27 cellular contexts compared by ENCODE assay signal in the genomic region with DNA sequence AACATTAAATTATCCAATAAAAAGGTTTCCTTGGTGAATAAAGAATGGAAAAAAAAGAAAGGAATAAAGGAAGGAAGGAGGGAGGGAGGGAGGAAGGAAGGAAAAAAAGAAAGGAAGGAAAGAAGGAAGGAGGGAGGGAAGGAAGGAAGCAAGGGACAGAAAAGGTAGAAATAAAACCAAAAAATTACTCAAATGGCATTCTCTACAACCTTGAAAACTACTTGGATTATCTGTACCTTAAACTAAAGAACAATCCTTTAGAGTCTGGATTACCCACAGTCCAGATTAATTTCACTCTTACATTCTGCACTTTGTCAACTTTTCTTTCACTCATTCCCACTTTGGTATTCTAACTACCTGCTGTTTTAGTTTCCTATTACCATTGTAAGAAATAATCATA.
"Had no signal": no experiment of that assay in that cellular context is flagged by ENCODE, and none has a peak within 500 bp of the region (broad histone marks: within the 10 kb centered on the region; RNA-seq: fewer than 3 reads in every experiment).

No MANE protein-coding gene starts in this region.

- H3K36me3 ChIP-seq: stomach, suprapubic skin, thoracic aorta, thyroid gland, tibial artery, tibial nerve, transverse colon, upper lobe of left lung, upper lobe of right lung, uterus, vagina had no signal

- H3K4me3 ChIP-seq: stomach, suprapubic skin, testis, thoracic aorta, thyroid gland, tibial artery, tibial nerve, transverse colon, upper lobe of left lung, upper lobe of right lung, uterus, vagina had no signal

- H3K27ac ChIP-seq: stomach, suprapubic skin, testis, thoracic aorta, thyroid gland, tibial artery, tibial nerve, transverse colon, upper lobe of left lung, upper lobe of right lung, uterus, vagina had no signal

- ATAC-seq: stimulated activated effector memory CD8-positive, alpha-beta T cell treated with anti-CD3 and anti-CD28 coated beads, Interleukin-12 subunit alpha, Interleukin-12 subunit beta, amount 100 ng/mL, for 72 hours; stimulated activated memory B cell treated with anti-CD40 and anti-IgM and Interleukin-4, amounts not matched to agents 10 μg/mL and 1 μg/mL and 100 μg/mL, for 72 hours; stimulated activated naive B cell treated with anti-CD40 and anti-IgM and Interleukin-4, amounts not matched to agents 10 μg/mL and 1 μg/mL and 100 μg/mL, for 72 hours; stimulated activated naive CD8-positive, alpha-beta T cell treated with anti-CD3 and anti-CD28 coated beads, Interleukin-15, amount 100 ng/mL, for 72 hours; stimulated activated naive CD8-positive, alpha-beta T cell treated with anti-CD3 and anti-CD28 coated beads, Interleukin-15, Interleukin-2, amounts not matched to agents 100 U/mL and 50 U/mL, for 24 hours; upper lobe of right lung had no signal

- H3K4me1 ChIP-seq: stomach, suprapubic skin, testis, thyroid gland, tibial artery, tibial nerve, transverse colon, upper lobe of left lung, upper lobe of right lung, uterus, vagina had no signal

- H3K27me3 ChIP-seq: stomach, suprapubic skin, testis, thyroid gland, tibial artery, tibial nerve, transverse colon, upper lobe of left lung, upper lobe of right lung, uterus, vagina had no signal

- H3K9me3 ChIP-seq: stomach, suprapubic skin, testis, thoracic aorta, thyroid gland, tibial artery, tibial nerve, upper lobe of left lung, upper lobe of right lung, vagina had no signal

- DNase-seq: stimulated activated CD4-positive, alpha-beta T cell treated with anti-CD3 and anti-CD28 coated beads, Interleukin-2, amount 100 ng/mL, for 48 hours; stimulated activated CD4-positive, alpha-beta T cell treated with anti-CD3 and anti-CD28 coated beads, Interleukin-4, amount 100 ng/mL, for 1 hour; stimulated activated CD4-positive, alpha-beta T cell treated with anti-CD3 and anti-CD28 coated beads, Interleukin-4, amount 100 ng/mL, for 24 hours; stimulated activated CD4-positive, alpha-beta T cell treated with anti-CD3 and anti-CD28 coated beads, Interleukin-4, amount 100 ng/mL, for 4 hours; stimulated activated CD8-positive, alpha-beta memory T cell treated with anti-CD3 and anti-CD28 coated beads, Interleukin-4, amount 100 ng/mL, for 48 hours; stimulated activated naive B cell treated with anti-CD40 and anti-IgM and Interleukin-4, amounts not matched to agents 10 μg/mL and 1 μg/mL and 100 μg/mL, for 72 hours; stimulated activated naive CD4-positive, alpha-beta T cell; stimulated activated naive CD4-positive, alpha-beta T cell treated with Interleukin-2 at 50 U/mL for 16 hours; stimulated activated naive CD8-positive, alpha-beta T cell treated with anti-CD3 and anti-CD28 coated beads, Interleukin-15, amount 100 ng/mL, for 72 hours; stimulated activated naive CD8-positive, alpha-beta T cell treated with anti-CD3 and anti-CD28 coated beads, Interleukin-15, Interleukin-2, amounts not matched to agents 100 U/mL and 50 U/mL, for 24 hours; stomach; substantia nigra; testis; thyroid gland; tibial artery; transverse colon; trophoblast cell; upper lobe of left lung; upper lobe of right lung; uterus had no signal

- FAIRE-seq: urothelium cell line had no signal
